In genomic region chr3:194689493-194689901, GRCh38 we compare ENCODE assay signal across 8 cellular contexts. TPM values are rescaled to one million over a fixed set of nuclear protein-coding genes. Genes with fewer than 3 reads are reported as not detected.
DNase-seq lines count a peak whose midpoint lies in the region; ATAC-seq and TF ChIP-seq lines count a peak whose summit lies in the region.

No MANE protein-coding gene starts in this region.

- no peak for TF ChIP-seq CTCF in AG09309 (IDR thresholded peaks at IDR 0.05; ENCODE audit: control insufficient read depth, insufficient read depth, low read depth, low read length, missing control alignments)

- H3K36me3 ChIP-seq in GM23248 (ENCODE audit: low read depth) (no peaks in the 10 kb centered on the region), mesodermal cell (ENCODE audit: control insufficient read depth, insufficient read depth, low read length) (peaks cover 16% of the 10 kb centered on the region)

- peaks cover 21% of the 10 kb centered on the region for H3K27me3 Mint-ChIP-seq in activated naive CD8-positive, alpha-beta T cell treated with anti-CD3 and anti-CD28 coated beads, Interleukin-2, amount 50 U/mL, for 24 hours

- 9 to 10% methylated on average over 9 of the region's 9 CpGs for WGBS in GM23248 (ENCODE audit: low coverage in 1 of 2, low lambda C conversion rate in 2 of 2, missing lambda C conversion rate in 2 of 2), 2 experiments
- WGBS in mesodermal cell (ENCODE audit: insufficient coverage in 2 of 2), 2 experiments = 65 to 84% methylated on average over 3 to 5 of the region's 9 CpGs

- peak overlapping the region; percentile 96 for H3K4me2 ChIP-seq in GM23248 (ENCODE audit: unreplicated experiment)

- H3K4me1 Mint-ChIP-seq in activated naive CD8-positive, alpha-beta T cell treated with anti-CD3 and anti-CD28 coated beads, Interleukin-2, amount 50 U/mL, for 24 hours = peaks cover 57% of the 10 kb centered on the region

- H3K4me3 Mint-ChIP-seq in activated naive CD8-positive, alpha-beta T cell treated with anti-CD3 and anti-CD28 coated beads, Interleukin-2, amount 50 U/mL, for 24 hours = peak overlapping the region; percentile 27

- H3K4me3 ChIP-seq in AG09309 (ENCODE audit: control insufficient read depth, low read depth, low read length) = peak overlapping the region; percentile 85
- H3K4me3 ChIP-seq in GM23248 = peak overlapping the region; percentile 17
- peak overlapping the region; percentile 87 for H3K4me3 ChIP-seq in mesodermal cell (ENCODE audit: extremely low read depth, insufficient read depth, low read length, poor library complexity, severe bottlenecking)

- H3K9me3 ChIP-seq in GM23248 (ENCODE audit: low read depth) = no peaks in the 10 kb centered on the region
- H3K9me3 ChIP-seq in mesodermal cell (ENCODE audit: control insufficient read depth, low read length) = no peaks in the 10 kb centered on the region

- no peaks in the 10 kb centered on the region for H3K27me3 ChIP-seq in GM23248 (replicated peaks; ENCODE audit: insufficient read depth)

- H3K27ac ChIP-seq in GM23248 = no peak overlapping the region
- H3K27ac ChIP-seq in mesodermal cell (ENCODE audit: low read depth, low read length, severe bottlenecking) = peak overlapping the region; percentile 91
- no peak overlapping the region for H3K27ac ChIP-seq in substantia nigra (ENCODE audit: low read depth, low read length, poor library complexity, severe bottlenecking)

- 0 out of 2 replicates have a peak overlapping the region, but pooled peaks have one; percentile 2 for H3K9ac ChIP-seq in GM23248

- ATAC-seq in activated naive CD8-positive, alpha-beta T cell treated with anti-CD3 and anti-CD28 coated beads, Interleukin-2, amount 50 U/mL, for 24 hours = no peak
- no peak for ATAC-seq in HG02981 (IDR thresholded peaks at IDR 0.05; ENCODE audit: unreplicated experiment)

- peaks cover 19% of the 10 kb centered on the region for H3K4me1 ChIP-seq in GM23248 (ENCODE audit: insufficient read depth)
- peaks cover 5% of the 10 kb centered on the region for H3K4me1 ChIP-seq in mesodermal cell (ENCODE audit: control insufficient read depth, insufficient read depth, low read length, poor library complexity, severe bottlenecking)

- no peaks in the 10 kb centered on the region for H3K9me3 Mint-ChIP-seq in activated naive CD8-positive, alpha-beta T cell treated with anti-CD3 and anti-CD28 coated beads, Interleukin-2, amount 50 U/mL, for 24 hours

- no peaks in the 10 kb centered on the region for H3K79me2 ChIP-seq in GM23248 (ENCODE audit: insufficient read depth)

- H3K36me3 Mint-ChIP-seq in activated naive CD8-positive, alpha-beta T cell treated with anti-CD3 and anti-CD28 coated beads, Interleukin-2, amount 50 U/mL, for 24 hours (ENCODE audit: low read depth) = no peaks in the 10 kb centered on the region

- H2AFZ ChIP-seq in GM23248 = 0 out of 2 replicates have a peak overlapping the region, but pooled peaks have one; percentile 30

- in situ Hi-C loops in GM23248 (cut with MboI) = loop anchor here (5.0 to 10.0 kb wide), 2 partner anchors 415 to 578 kb away; no protein-coding TSS in a partner anchor

- no peaks in the 10 kb centered on the region for H4K20me1 ChIP-seq in GM23248 (ENCODE audit: insufficient read depth)

- H3K27ac Mint-ChIP-seq in activated naive CD8-positive, alpha-beta T cell treated with anti-CD3 and anti-CD28 coated beads, Interleukin-2, amount 50 U/mL, for 24 hours = peak overlapping the region; percentile 44

- H3F3A ChIP-seq in GM23248 (ENCODE audit: insufficient read depth) = peaks cover 18% of the 10 kb centered on the region

- DNase-seq in AG09309 (ENCODE audit: low read depth) = no peak
- DNase-seq in GM23248 = peak; percentile 62
- peak; percentile 42 for DNase-seq in activated naive CD8-positive, alpha-beta T cell treated with anti-CD3 and anti-CD28 coated beads, Interleukin-2, amount 50 U/mL, for 24 hours
- no peak for DNase-seq in substantia nigra (lab: John Stamatoyannopoulos, UW)
- DNase-seq in DMS114 treated with DMSO at 0.1 percent for 48 hours (lab: John Stamatoyannopoulos, UW; ENCODE audit: unreplicated experiment) = no peak
- no peak for DNase-seq in cerebellar nuclear complex (lab: John Stamatoyannopoulos, UW)

- H3K9me2 ChIP-seq in GM23248 (ENCODE audit: insufficient read depth) = no peaks in the 10 kb centered on the region

RNA-seq across cellular contexts. Expression of gene FAM43A, which starts 3.8 kb away (rescaled TPM):
- total RNA-seq in GM23248 (2014; rRNA removed; shearing (Covaris generic)) = 19.0 and 23.0 TPM in 2 replicates
- polyA plus RNA-seq in GM23248 (2016; fragmentation: Nextera tagmentation; extraction: Ambion mirVana) = 8.0 and 8.8 TPM in 2 replicates
- polyA plus RNA-seq in mesodermal cell (2013, experiment 1 of 2) = 25.7 TPM
- polyA plus RNA-seq in mesodermal cell (2013, experiment 2 of 2) = 21.7 TPM

RNA-seq across cellular contexts. Expression of gene LSG1, which starts 17.5 kb away (rescaled TPM):
- 27.2 and 36.5 TPM in 2 replicates for total RNA-seq in GM23248 (2014; rRNA removed; shearing (Covaris generic))
- 26.9 and 31.1 TPM in 2 replicates for polyA plus RNA-seq in GM23248 (2016; fragmentation: Nextera tagmentation; extraction: Ambion mirVana)
- polyA plus RNA-seq in mesodermal cell (2013, experiment 1 of 2) = 18.1 TPM
- 19.1 TPM for polyA plus RNA-seq in mesodermal cell (2013, experiment 2 of 2)

RNA-seq across cellular contexts. Expression of gene TMEM44, which starts 56.3 kb away (rescaled TPM):
- total RNA-seq in GM23248 (2014; rRNA removed; shearing (Covaris generic)) = 14.6 and 26.3 TPM in 2 replicates
- 13.1 and 14.3 TPM in 2 replicates for polyA plus RNA-seq in GM23248 (2016; fragmentation: Nextera tagmentation; extraction: Ambion mirVana)
- polyA plus RNA-seq in mesodermal cell (2013, experiment 1 of 2) = 16.7 TPM
- 12.4 TPM for polyA plus RNA-seq in mesodermal cell (2013, experiment 2 of 2)

Comparison
In these comparisons a context has a peak if more than half of its experiments do, and no peak if none do; other contexts are left out.
1. DNase-seq: peak in GM23248 (single experiment) and activated naive CD8-positive, alpha-beta T cell treated with anti-CD3 and anti-CD28 coated beads, Interleukin-2, amount 50 U/mL, for 24 hours (single experiment); none in AG09309 (single experiment), substantia nigra (0 of 49), DMS114 treated with DMSO at 0.1 percent for 48 hours (single experiment) and cerebellar nuclear complex (0 of 2).
2. H3K4me3 ChIP-seq: peak in every context shown above with its lines; median percentile 87 in mesodermal cell; 85 in AG09309; 17 in GM23248.